Comparison of ENCODE assay signal across 1 cellular context in the genomic region with DNA sequence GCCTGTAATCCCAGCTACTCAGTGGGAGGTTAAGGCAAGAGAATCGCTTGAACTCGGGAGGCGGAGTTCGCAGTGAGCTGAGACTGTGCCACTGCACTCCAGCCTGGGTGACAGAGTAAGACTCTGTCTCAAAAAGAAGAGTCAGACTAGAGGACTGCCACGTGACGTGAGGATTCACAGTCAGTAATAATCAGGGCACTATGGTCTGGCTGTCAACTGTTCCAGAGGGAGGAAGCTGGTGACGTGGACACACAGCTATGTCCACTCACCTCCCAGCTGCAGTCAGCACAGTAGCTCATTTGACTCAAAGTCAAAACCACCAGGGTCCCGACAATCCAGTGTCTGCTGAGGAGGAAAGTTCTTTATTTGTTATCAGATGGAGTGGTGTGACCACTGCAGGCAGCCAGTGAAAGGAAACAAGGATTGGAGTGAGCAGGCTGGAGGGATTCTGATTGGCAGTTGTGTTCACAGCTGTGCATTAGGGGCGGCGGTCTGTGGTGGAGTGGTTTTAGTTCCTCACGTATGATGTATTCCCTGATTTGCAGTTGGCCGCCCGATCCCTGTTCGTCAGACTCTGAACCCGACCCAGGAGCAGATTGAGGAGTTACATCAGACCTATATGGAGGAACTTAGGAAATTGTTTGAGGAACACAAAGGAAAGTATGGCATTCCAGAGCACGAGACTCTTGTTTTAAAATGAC.
TF ChIP-seq lines count a peak whose summit lies in the region.

No MANE protein-coding gene starts in this region.

TF ChIP-seq in HepG2, 621 proteins besides CTCF, POLR2A, EP300 and RAD21 (continued from another document and continues in another):
- TF ChIP-seq NR2F2 (IDR thresholded peaks at IDR 0.05; ENCODE audit: borderline replicate concordance, low read depth): no peak; the same call in 1 of the 2 replicates
- 0 out of 2 replicates have a peak, but pooled peaks have one; percentile 8 for TF ChIP-seq ELF1 (CRISPR knock-in tag; IDR thresholded peaks at IDR 0.05)
- TF ChIP-seq ZNF598 (CRISPR knock-in tag; IDR thresholded peaks at IDR 0.05; ENCODE audit: borderline replicate concordance): peak; percentile 85
- no peak for TF ChIP-seq ZNF83 (CRISPR knock-in tag; IDR thresholded peaks at IDR 0.05; ENCODE audit: borderline replicate concordance)
- peak; percentile 79; the same call in 1 of the 2 replicates for TF ChIP-seq RORA (CRISPR knock-in tag; IDR thresholded peaks at IDR 0.05)
- TF ChIP-seq CREB1 (IDR thresholded peaks at IDR 0.05): peak; percentile 97
- peak; percentile 93 for TF ChIP-seq CREB1 (CRISPR knock-in tag; IDR thresholded peaks at IDR 0.05)
- no peak for TF ChIP-seq ZNF691 (CRISPR knock-in tag; IDR thresholded peaks at IDR 0.05; ENCODE audit: borderline replicate concordance, low read depth)
- TF ChIP-seq MYNN (CRISPR knock-in tag; IDR thresholded peaks at IDR 0.05; ENCODE audit: low read depth): no peak
- peak; percentile 18; the same call in 1 of the 2 replicates for TF ChIP-seq NFE2L2 (IDR thresholded peaks at IDR 0.05; ENCODE audit: low read length)
- peak; percentile 71; the same call in 1 of the 2 replicates for TF ChIP-seq ZNF746 (CRISPR knock-in tag; IDR thresholded peaks at IDR 0.05)
- no peak; the same call in 1 of the 2 replicates for TF ChIP-seq ZFP82 (CRISPR knock-in tag; IDR thresholded peaks at IDR 0.05; ENCODE audit: borderline replicate concordance)
- no peak for TF ChIP-seq PRPF4 (IDR thresholded peaks at IDR 0.05; ENCODE audit: low read depth, low read length, poor library complexity, severe bottlenecking)
- TF ChIP-seq, protein P1, sequence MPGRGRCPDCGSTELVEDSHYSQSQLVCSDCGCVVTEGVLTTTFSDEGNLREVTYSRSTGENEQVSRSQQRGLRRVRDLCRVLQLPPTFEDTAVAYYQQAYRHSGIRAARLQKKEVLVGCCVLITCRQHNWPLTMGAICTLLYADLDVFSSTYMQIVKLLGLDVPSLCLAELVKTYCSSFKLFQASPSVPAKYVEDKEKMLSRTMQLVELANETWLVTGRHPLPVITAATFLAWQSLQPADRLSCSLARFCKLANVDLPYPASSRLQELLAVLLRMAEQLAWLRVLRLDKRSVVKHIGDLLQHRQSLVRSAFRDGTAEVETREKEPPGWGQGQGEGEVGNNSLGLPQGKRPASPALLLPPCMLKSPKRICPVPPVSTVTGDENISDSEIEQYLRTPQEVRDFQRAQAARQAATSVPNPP (CRISPR knock-in tag; IDR thresholded peaks at IDR 0.05): no peak
- TF ChIP-seq, protein P2, sequence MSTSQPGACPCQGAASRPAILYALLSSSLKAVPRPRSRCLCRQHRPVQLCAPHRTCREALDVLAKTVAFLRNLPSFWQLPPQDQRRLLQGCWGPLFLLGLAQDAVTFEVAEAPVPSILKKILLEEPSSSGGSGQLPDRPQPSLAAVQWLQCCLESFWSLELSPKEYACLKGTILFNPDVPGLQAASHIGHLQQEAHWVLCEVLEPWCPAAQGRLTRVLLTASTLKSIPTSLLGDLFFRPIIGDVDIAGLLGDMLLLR (CRISPR knock-in tag; IDR thresholded peaks at IDR 0.05): peak; percentile 83; the same call in 1 of the 2 replicates
- peak; percentile 92 for TF ChIP-seq ZKSCAN5 (CRISPR knock-in tag; IDR thresholded peaks at IDR 0.05)
- peak; percentile 80 for TF ChIP-seq ZNF644 (CRISPR knock-in tag; IDR thresholded peaks at IDR 0.05; ENCODE audit: low read depth)
- TF ChIP-seq ZNF430 (CRISPR knock-in tag; IDR thresholded peaks at IDR 0.05): peak; percentile 80; the same call in 1 of the 2 replicates
- TF ChIP-seq ZNF432 (CRISPR knock-in tag; IDR thresholded peaks at IDR 0.05; ENCODE audit: borderline replicate concordance): peak; percentile 50; the same call in 1 of the 2 replicates
- TF ChIP-seq ZNF800 (CRISPR knock-in tag; IDR thresholded peaks at IDR 0.05): peak; percentile 78
- TF ChIP-seq NFATC3 (CRISPR knock-in tag; IDR thresholded peaks at IDR 0.05): 0 out of 2 replicates have a peak, but pooled peaks have one; percentile 16
- TF ChIP-seq ZNF296 (CRISPR knock-in tag; conservative IDR thresholded peaks at IDR 0.05): peak; percentile 91
- no peak; the same call in 1 of the 2 replicates for TF ChIP-seq ZNF552 (CRISPR knock-in tag; IDR thresholded peaks at IDR 0.05; ENCODE audit: borderline replicate concordance)
- TF ChIP-seq, protein P3, sequence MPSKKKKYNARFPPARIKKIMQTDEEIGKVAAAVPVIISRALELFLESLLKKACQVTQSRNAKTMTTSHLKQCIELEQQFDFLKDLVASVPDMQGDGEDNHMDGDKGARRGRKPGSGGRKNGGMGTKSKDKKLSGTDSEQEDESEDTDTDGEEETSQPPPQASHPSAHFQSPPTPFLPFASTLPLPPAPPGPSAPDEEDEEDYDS (CRISPR knock-in tag; IDR thresholded peaks at IDR 0.05): peak; percentile 97
- peak; percentile 88 for TF ChIP-seq ZHX1 (CRISPR knock-in tag; IDR thresholded peaks at IDR 0.05; ENCODE audit: low read depth)
- TF ChIP-seq ZC3H13 (CRISPR knock-in tag; IDR thresholded peaks at IDR 0.05): no peak
- no peak for TF ChIP-seq CENPT (CRISPR knock-in tag; IDR thresholded peaks at IDR 0.05; ENCODE audit: low read depth)
- no peak for TF ChIP-seq REL (CRISPR knock-in tag; conservative IDR thresholded peaks at IDR 0.05)
- TF ChIP-seq ZNF879 (CRISPR knock-in tag; IDR thresholded peaks at IDR 0.05): no peak
- TF ChIP-seq, protein P4, sequence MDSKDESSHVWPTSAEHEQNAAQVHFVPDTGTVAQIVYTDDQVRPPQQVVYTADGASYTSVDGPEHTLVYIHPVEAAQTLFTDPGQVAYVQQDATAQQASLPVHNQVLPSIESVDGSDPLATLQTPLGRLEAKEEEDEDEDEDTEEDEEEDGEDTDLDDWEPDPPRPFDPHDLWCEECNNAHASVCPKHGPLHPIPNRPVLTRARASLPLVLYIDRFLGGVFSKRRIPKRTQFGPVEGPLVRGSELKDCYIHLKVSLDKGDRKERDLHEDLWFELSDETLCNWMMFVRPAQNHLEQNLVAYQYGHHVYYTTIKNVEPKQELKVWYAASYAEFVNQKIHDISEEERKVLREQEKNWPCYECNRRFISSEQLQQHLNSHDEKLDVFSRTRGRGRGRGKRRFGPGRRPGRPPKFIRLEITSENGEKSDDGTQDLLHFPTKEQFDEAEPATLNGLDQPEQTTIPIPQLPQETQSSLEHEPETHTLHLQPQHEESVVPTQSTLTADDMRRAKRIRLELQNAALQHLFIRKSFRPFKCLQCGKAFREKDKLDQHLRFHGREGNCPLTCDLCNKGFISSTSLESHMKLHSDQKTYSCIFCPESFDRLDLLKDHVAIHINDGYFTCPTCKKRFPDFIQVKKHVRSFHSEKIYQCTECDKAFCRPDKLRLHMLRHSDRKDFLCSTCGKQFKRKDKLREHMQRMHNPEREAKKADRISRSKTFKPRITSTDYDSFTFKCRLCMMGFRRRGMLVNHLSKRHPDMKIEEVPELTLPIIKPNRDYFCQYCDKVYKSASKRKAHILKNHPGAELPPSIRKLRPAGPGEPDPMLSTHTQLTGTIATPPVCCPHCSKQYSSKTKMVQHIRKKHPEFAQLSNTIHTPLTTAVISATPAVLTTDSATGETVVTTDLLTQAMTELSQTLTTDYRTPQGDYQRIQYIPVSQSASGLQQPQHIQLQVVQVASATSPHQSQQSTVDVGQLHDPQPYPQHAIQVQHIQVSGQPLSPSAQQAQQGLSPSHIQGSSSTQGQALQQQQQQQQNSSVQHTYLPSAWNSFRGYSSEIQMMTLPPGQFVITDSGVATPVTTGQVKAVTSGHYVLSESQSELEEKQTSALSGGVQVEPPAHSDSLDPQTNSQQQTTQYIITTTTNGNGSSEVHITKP (CRISPR knock-in tag; IDR thresholded peaks at IDR 0.05; ENCODE audit: low read depth): peak; percentile 89
- peak; percentile 74; the same call in 1 of the 2 replicates for TF ChIP-seq SNAPC4 (CRISPR knock-in tag; IDR thresholded peaks at IDR 0.05)
- peak; percentile 93 for TF ChIP-seq ISL2 (CRISPR knock-in tag; IDR thresholded peaks at IDR 0.05)
- peak; percentile 90; the same call in 1 of the 2 replicates for TF ChIP-seq ZSCAN20 (CRISPR knock-in tag; IDR thresholded peaks at IDR 0.05; ENCODE audit: borderline replicate concordance)
- TF ChIP-seq, protein P5, sequence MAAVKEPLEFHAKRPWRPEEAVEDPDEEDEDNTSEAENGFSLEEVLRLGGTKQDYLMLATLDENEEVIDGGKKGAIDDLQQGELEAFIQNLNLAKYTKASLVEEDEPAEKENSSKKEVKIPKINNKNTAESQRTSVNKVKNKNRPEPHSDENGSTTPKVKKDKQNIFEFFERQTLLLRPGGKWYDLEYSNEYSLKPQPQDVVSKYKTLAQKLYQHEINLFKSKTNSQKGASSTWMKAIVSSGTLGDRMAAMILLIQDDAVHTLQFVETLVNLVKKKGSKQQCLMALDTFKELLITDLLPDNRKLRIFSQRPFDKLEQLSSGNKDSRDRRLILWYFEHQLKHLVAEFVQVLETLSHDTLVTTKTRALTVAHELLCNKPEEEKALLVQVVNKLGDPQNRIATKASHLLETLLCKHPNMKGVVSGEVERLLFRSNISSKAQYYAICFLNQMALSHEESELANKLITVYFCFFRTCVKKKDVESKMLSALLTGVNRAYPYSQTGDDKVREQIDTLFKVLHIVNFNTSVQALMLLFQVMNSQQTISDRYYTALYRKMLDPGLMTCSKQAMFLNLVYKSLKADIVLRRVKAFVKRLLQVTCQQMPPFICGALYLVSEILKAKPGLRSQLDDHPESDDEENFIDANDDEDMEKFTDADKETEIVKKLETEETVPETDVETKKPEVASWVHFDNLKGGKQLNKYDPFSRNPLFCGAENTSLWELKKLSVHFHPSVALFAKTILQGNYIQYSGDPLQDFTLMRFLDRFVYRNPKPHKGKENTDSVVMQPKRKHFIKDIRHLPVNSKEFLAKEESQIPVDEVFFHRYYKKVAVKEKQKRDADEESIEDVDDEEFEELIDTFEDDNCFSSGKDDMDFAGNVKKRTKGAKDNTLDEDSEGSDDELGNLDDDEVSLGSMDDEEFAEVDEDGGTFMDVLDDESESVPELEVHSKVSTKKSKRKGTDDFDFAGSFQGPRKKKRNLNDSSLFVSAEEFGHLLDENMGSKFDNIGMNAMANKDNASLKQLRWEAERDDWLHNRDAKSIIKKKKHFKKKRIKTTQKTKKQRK (IDR thresholded peaks at IDR 0.05; ENCODE audit: low read length): no peak
- peak; percentile 63; the same call in 1 of the 2 replicates for TF ChIP-seq ZNF121 (CRISPR knock-in tag; IDR thresholded peaks at IDR 0.05)
